ENCODE assay signal across 21 cellular contexts in the genomic region with DNA sequence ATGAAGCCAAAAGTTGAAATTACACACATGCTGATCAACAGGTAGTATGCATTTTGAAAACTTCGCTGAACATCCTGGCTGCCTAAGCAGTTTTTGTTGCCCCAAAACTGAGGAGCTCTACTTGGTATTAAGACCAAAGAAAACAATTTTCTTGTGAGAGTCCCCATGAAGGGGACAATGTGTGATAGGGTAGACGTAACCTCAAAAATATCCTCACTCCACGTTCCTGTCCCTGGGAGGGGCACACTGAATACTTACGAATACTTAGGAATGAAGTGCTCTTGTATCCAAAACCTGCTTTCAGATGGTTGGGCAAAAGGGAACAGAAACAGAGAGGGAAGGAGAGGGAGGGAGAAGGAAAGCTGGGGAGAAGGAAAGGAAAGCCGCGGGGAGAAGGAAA. TPM values are rescaled to one million over a fixed set of nuclear protein-coding genes. Genes with fewer than 3 reads are reported as not detected.
A peak's percentile ranks its signal among the peaks of the same experiment; 100 is the strongest.
DNase-seq lines count a peak whose midpoint lies in the region; ATAC-seq, FAIRE-seq and TF ChIP-seq lines count a peak whose summit lies in the region.
"Had no signal": no experiment of that assay in that cellular context is flagged by ENCODE, and none has a peak within 500 bp of the region (broad histone marks: within the 10 kb centered on the region; RNA-seq: fewer than 3 reads in every experiment).

No MANE protein-coding gene starts in this region.

- H3K79me2 ChIP-seq in K562 (ENCODE audit: control insufficient read depth, insufficient read depth, low read length) = peaks cover 88% of the 10 kb centered on the region

- H3K4me1 Mint-ChIP-seq in activated CD8-positive, alpha-beta memory T cell treated with anti-CD3 and anti-CD28 coated beads, Interleukin-2, amount 10 ng/mL, durations not matched to agents 7 days and 5 days = peaks cover 80% of the 10 kb centered on the region
- peaks cover 62 to 90% of the 10 kb centered on the region in 2 donors for H3K4me1 Mint-ChIP-seq in stimulated activated naive B cell treated with anti-CD40 and anti-IgM and Interleukin-4, amounts not matched to agents 10 μg/mL and 1 μg/mL and 100 μg/mL, for 72 hours

- no peak overlapping the region; a peak in 1 of 4 replicates for H3K9ac ChIP-seq in K562 (ENCODE audit: insufficient read depth in 1 of 2, low read depth in 2 of 2, low read length in 2 of 2)
- H3K9ac ChIP-seq: BLaER1 treated with 17β-estradiol and CSF1 and Interleukin-3, amounts not matched to agents 10 nM and 100 nM had no signal

- no peak for TF ChIP-seq EP300 in K562 (IDR thresholded peaks at IDR 0.05; ENCODE audit: low read length)

- no peaks in the 10 kb centered on the region for H3K4me1 ChIP-seq in HEK293 (ENCODE audit: control insufficient read depth, insufficient read depth, low read length)
- peaks cover 16 to 65% of the 10 kb centered on the region in 2 experiments for H3K4me1 ChIP-seq in K562 (replicated peaks in 1 of 2; ENCODE audit: control insufficient read depth in 2 of 2, insufficient read depth in 2 of 2, low read length in 2 of 2)

- no peaks in the 10 kb centered on the region for H3K27me3 ChIP-seq in K562 (ENCODE audit: control insufficient read depth in 2 of 2, insufficient read depth in 2 of 2, low read length in 2 of 2)
- H3K27me3 ChIP-seq: BLaER1 treated with 17β-estradiol and CSF1 and Interleukin-3, amounts not matched to agents 10 nM and 100 nM; ovary; stomach had no signal

- H3K4me3 Mint-ChIP-seq in activated CD8-positive, alpha-beta memory T cell treated with anti-CD3 and anti-CD28 coated beads, Interleukin-2, amount 10 ng/mL, durations not matched to agents 7 days and 5 days = no peak overlapping the region
- no peak overlapping the region for H3K4me3 Mint-ChIP-seq in stimulated activated naive B cell treated with anti-CD40 and anti-IgM and Interleukin-4, amounts not matched to agents 10 μg/mL and 1 μg/mL and 100 μg/mL, for 72 hours
- H3K4me3 Mint-ChIP-seq: nephron, type B pancreatic cell had no signal

- 73% methylated on average over 4 of the region's 6 CpGs for WGBS in K562 (ENCODE audit: insufficient coverage, low coverage, missing lambda C conversion rate)
- 65 to 68% methylated on average over 5 of the region's 6 CpGs for WGBS in lower leg skin, 2 donors

- H3K9me3 ChIP-seq in HEK293 (ENCODE audit: control insufficient read depth, insufficient read depth, low read depth, low read length) = no peaks in the 10 kb centered on the region
- H3K9me3 ChIP-seq in K562 (replicated peaks; ENCODE audit: control insufficient read depth, insufficient read depth, low read depth, low read length) = no peaks in the 10 kb centered on the region
- H3K9me3 ChIP-seq: ovary, stomach had no signal

- no peak for FAIRE-seq in K562 (lab: Jason Lieb, UNC)
- FAIRE-seq: astrocyte, D721Med had no signal

- CTCF ChIA-PET in activated CD8-positive, alpha-beta memory T cell treated with anti-CD3 and anti-CD28 coated beads, Interleukin-2, amount 10 ng/mL, durations not matched to agents 7 days and 5 days (lab: Charles Lee) = interaction anchor here (0.7 to 1.8 kb wide), 2 partner anchors 17 to 24 kb away, joined by 3 to 7 read pairs; partner anchors contain the start of gene CCDC6
- CTCF ChIA-PET in HEK293 (lab: Yijun Ruan, JAX) = interaction anchor here (0.7 kb wide), 1 partner anchor 17 kb away, joined by 4 read pairs; no protein-coding TSS in a partner anchor
- CTCF ChIA-PET in K562 (lab: Yijun Ruan, JAX; ENCODE audit: low intra/inter-chr PET ratio) = no interaction called here

- no peak for DNase-seq in activated CD8-positive, alpha-beta memory T cell treated with anti-CD3 and anti-CD28 coated beads, Interleukin-2, amount 10 ng/mL, durations not matched to agents 7 days and 5 days
- no peak for DNase-seq in activated CD8-positive, alpha-beta memory T cell treated with anti-CD3 and anti-CD28 coated beads, Interleukin-2, amount 50 U/mL, for 48 hours
- no peak for DNase-seq in K562 (ENCODE audit: extremely low read depth in 1 of 4, low spot score in 3 of 4)
- DNase-seq in stimulated activated naive B cell treated with anti-CD40 and anti-IgM and Interleukin-4, amounts not matched to agents 10 μg/mL and 1 μg/mL and 100 μg/mL, for 72 hours = no peak
- no peak for DNase-seq in lower leg skin (ENCODE audit: low spot score in 2 of 2)
- no peak for DNase-seq in GM19240 (ENCODE audit: insufficient read length, low spot score)
- DNase-seq in hepatic stellate cell (ENCODE audit: low spot score) = no peak
- DNase-seq: KBM-7, left colon, NCI-H1694 treated with DMSO at 0.1 percent for 48 hours, NCI-H69, ovary, stomach, T1000 had no signal

- POLR2A ChIA-PET in HEK293 (lab: Yijun Ruan, JAX) (no interaction called here), K562 (lab: Yijun Ruan, JAX) (interaction anchor here (0.8 kb wide), 1 partner anchor 9 kb away, joined by 3 read pairs; no protein-coding TSS in a partner anchor)

- intact Hi-C loops in K562 (cut with micrococcal nuclease) = no loop called here
- intact Hi-C loops in lower leg skin (cut with DNase I; ENCODE audit: low total_unique reads) = no loop called here

- 0 out of 2 replicates have a peak, but pooled peaks cover 4% of the 10 kb centered on the region for H4K20me1 ChIP-seq in K562 (replicated peaks; ENCODE audit: control insufficient read depth, insufficient read depth, low read length)

- H3K36me3 ChIP-seq in HEK293 (ENCODE audit: control insufficient read depth in 2 of 2, insufficient read depth in 1 of 2, low read length in 2 of 2) (no peaks in the 10 kb centered on the region), K562 (ENCODE audit: control insufficient read depth, insufficient read depth, low read length) (no peaks in the 10 kb centered on the region; the same call in 2 of the 3 replicates)
- H3K36me3 ChIP-seq: ovary, stomach had no signal

- TF ChIP-seq POLR2A in K562 (conservative IDR thresholded peaks at IDR 0.05) (no peak), lower leg skin (IDR thresholded peaks at IDR 0.05) (no peak)

- H3K27ac ChIP-seq in HEK293 (ENCODE audit: extremely low read depth, low read depth, low read length) = no peak overlapping the region
- H3K27ac ChIP-seq in K562 (ENCODE audit: extremely low read depth, low read depth, low read length) = peak overlapping the region; percentile 72; the same call in 2 of the 3 replicates
- H3K27ac ChIP-seq: BLaER1 treated with 17β-estradiol and CSF1 and Interleukin-3, amounts not matched to agents 10 nM and 100 nM; ovary; stomach had no signal

- no peak overlapping the region for H3K4me2 ChIP-seq in K562 (ENCODE audit: insufficient read depth, low read length)
- H3K4me2 ChIP-seq: BLaER1 treated with 17β-estradiol and CSF1 and Interleukin-3, amounts not matched to agents 10 nM and 100 nM had no signal

- ATAC-seq in activated CD8-positive, alpha-beta memory T cell treated with anti-CD3 and anti-CD28 coated beads, Interleukin-2, amount 10 ng/mL, durations not matched to agents 7 days and 5 days = no peak
- no peak for ATAC-seq in K562
- ATAC-seq in stimulated activated naive B cell treated with anti-CD40 and anti-IgM and Interleukin-4, amounts not matched to agents 10 μg/mL and 1 μg/mL and 100 μg/mL, for 72 hours (replicated peaks) = peak; percentile 12 to 21
- ATAC-seq: HCT116 had no signal

- no peak for TF ChIP-seq CTCF in HEK293 (tag by site-specific recombination; IDR thresholded peaks at IDR 0.05)
- no peak for TF ChIP-seq CTCF in K562 (IDR thresholded peaks at IDR 0.05 in 2 of 3, conservative IDR thresholded peaks at IDR 0.05 in 1 of 3; ENCODE audit: insufficient read depth in 2 of 3, low read depth in 1 of 3, low read length in 3 of 3)
- no peak for TF ChIP-seq CTCF in lower leg skin (IDR thresholded peaks at IDR 0.05)

- H3K27me3 Mint-ChIP-seq in activated CD8-positive, alpha-beta memory T cell treated with anti-CD3 and anti-CD28 coated beads, Interleukin-2, amount 10 ng/mL, durations not matched to agents 7 days and 5 days = no peaks in the 10 kb centered on the region
- no peaks in the 10 kb centered on the region for H3K27me3 Mint-ChIP-seq in stimulated activated naive B cell treated with anti-CD40 and anti-IgM and Interleukin-4, amounts not matched to agents 10 μg/mL and 1 μg/mL and 100 μg/mL, for 72 hours
- H3K27me3 Mint-ChIP-seq: type B pancreatic cell had no signal

- no peak for TF ChIP-seq RAD21 in K562 (CRISPR knock-in tag; conservative IDR thresholded peaks at IDR 0.05 in 1 of 2, IDR thresholded peaks at IDR 0.05 in 1 of 2)

- peak overlapping the region; percentile 76 for H3K27ac Mint-ChIP-seq in activated CD8-positive, alpha-beta memory T cell treated with anti-CD3 and anti-CD28 coated beads, Interleukin-2, amount 10 ng/mL, durations not matched to agents 7 days and 5 days
- H3K27ac Mint-ChIP-seq in stimulated activated naive B cell treated with anti-CD40 and anti-IgM and Interleukin-4, amounts not matched to agents 10 μg/mL and 1 μg/mL and 100 μg/mL, for 72 hours = no peak overlapping the region
- H3K27ac Mint-ChIP-seq: nephron, type B pancreatic cell had no signal

- peaks cover 12% of the 10 kb centered on the region for H3K36me3 Mint-ChIP-seq in activated CD8-positive, alpha-beta memory T cell treated with anti-CD3 and anti-CD28 coated beads, Interleukin-2, amount 10 ng/mL, durations not matched to agents 7 days and 5 days
- H3K36me3 Mint-ChIP-seq in stimulated activated naive B cell treated with anti-CD40 and anti-IgM and Interleukin-4, amounts not matched to agents 10 μg/mL and 1 μg/mL and 100 μg/mL, for 72 hours = peaks cover 11 to 21% of the 10 kb centered on the region in 2 donors

- H3K4me3 ChIP-seq in HEK293 (ENCODE audit: low read depth, low read length) = no peak overlapping the region
- no peak overlapping the region for H3K4me3 ChIP-seq in K562
- no peak overlapping the region for H3K4me3 ChIP-seq in lower leg skin (ENCODE audit: low read depth, poor library complexity, severe bottlenecking)
- H3K4me3 ChIP-seq: BLaER1 treated with 17β-estradiol and CSF1 and Interleukin-3, amounts not matched to agents 10 nM and 100 nM; ovary; stomach had no signal

- BruUV-seq in K562 (replicated peaks; lab: Mats Ljungman, UMichigan) = no TSS peak

- no peak overlapping the region for H2AFZ ChIP-seq in K562 (ENCODE audit: low read depth, low read length)

- H3K9me3 Mint-ChIP-seq in activated CD8-positive, alpha-beta memory T cell treated with anti-CD3 and anti-CD28 coated beads, Interleukin-2, amount 10 ng/mL, durations not matched to agents 7 days and 5 days (ENCODE audit: low read depth) = no peaks in the 10 kb centered on the region
- H3K9me3 Mint-ChIP-seq in stimulated activated naive B cell treated with anti-CD40 and anti-IgM and Interleukin-4, amounts not matched to agents 10 μg/mL and 1 μg/mL and 100 μg/mL, for 72 hours = no peaks in the 10 kb centered on the region
- H3K9me3 Mint-ChIP-seq: nephron had no signal

- H3K9me1 ChIP-seq in K562 (ENCODE audit: control insufficient read depth, insufficient read depth, low read length) = peaks cover 3% of the 10 kb centered on the region

- in situ Hi-C loops in K562 (cut with MboI) = no loop called here

RNA-seq across cellular contexts. Expression of gene CCDC6, which starts 24.7 kb away (rescaled TPM):
- total RNA-seq in activated CD8-positive, alpha-beta memory T cell treated with anti-CD3 and anti-CD28 coated beads, Interleukin-2, amount 10 ng/mL, durations not matched to agents 7 days and 5 days = 10 to 100 TPM; 16.8 to 34.4 TPM
- 10.1 and 39.9 TPM in 2 replicates for total RNA-seq in K562 (2011; cell fraction: chromatin; rRNA removed; ENCODE audit: low replicate concordance)
- 6.3 and 11.8 TPM in 2 replicates for total RNA-seq in K562 (2011; cell fraction: nucleolus; rRNA removed)
- total RNA-seq in K562 (2011; cell fraction: nucleoplasm; rRNA removed) = 20.5 and 31.5 TPM in 2 replicates
- 13.4 and 15.9 TPM in 2 replicates for total RNA-seq in K562 (2014; rRNA removed)
- total RNA-seq in K562 (2014; rRNA removed; fragmentation: Illumina TruSeq; extraction: Trizol) = 22.6 and 24.1 TPM in 2 replicates
- total RNA-seq in K562 (2015; rRNA removed; fragmentation: Illumina TruSeq; extraction: Trizol) = 20.6 and 20.9 TPM in 2 replicates
- total RNA-seq in K562 (2021) = 41.0 and 42.4 TPM in 2 replicates
- polyA plus RNA-seq in K562 (2011; rRNA removed) = 21.9 and 23.4 TPM in 2 replicates
- polyA plus RNA-seq in K562 (2011; cell fraction: cytosol; rRNA removed) = 17.6 and 19.3 TPM in 2 replicates
- 11.8 and 16.6 TPM in 2 replicates for polyA plus RNA-seq in K562 (2011; cell fraction: nucleus; rRNA removed)
- polyA plus RNA-seq in K562 (2012) = 14.5 and 19.0 TPM in 2 replicates
- polyA plus RNA-seq in K562 (2014; fragmentation: Illumina TruSeq; extraction: Trizol) = 22.7 and 27.8 TPM in 2 replicates
- 10 to 100 TPM; 10.4 to 12.7 TPM for polyA plus RNA-seq in K562 (2014; fragmentation: Nextera tagmentation; extraction: Ambion mirVana)
- polyA plus RNA-seq in K562 (2014; rRNA removed) = 16.0 and 18.4 TPM in 2 replicates
- polyA minus RNA-seq in K562 (2011; rRNA and poly(A)+ RNA removed) = 54.4 and 56.6 TPM in 2 replicates
- 24.9 and 32.8 TPM in 2 replicates for polyA minus RNA-seq in K562 (2011; cell fraction: cytosol; rRNA and poly(A)+ RNA removed)
- 14.0 and 25.5 TPM in 2 replicates for polyA minus RNA-seq in K562 (2011; cell fraction: nucleus; rRNA and poly(A)+ RNA removed)
- 100 to 1,000 TPM in 1 of 4 donors, 10 to 100 TPM in 3; 65.5 to 104 (median 76.2) TPM for total RNA-seq in lower leg skin

Comparison
In these comparisons a context has a peak if more than half of its experiments do, and no peak if none do; other contexts are left out.
1. ATAC-seq: peak in stimulated activated naive B cell treated with anti-CD40 and anti-IgM and Interleukin-4, amounts not matched to agents 10 μg/mL and 1 μg/mL and 100 μg/mL, for 72 hours (2 of 2); none in activated CD8-positive, alpha-beta memory T cell treated with anti-CD3 and anti-CD28 coated beads, Interleukin-2, amount 10 ng/mL, durations not matched to agents 7 days and 5 days (single experiment) and K562 (single experiment).